10 cellular contexts compared by ENCODE assay signal in the genomic region with DNA sequence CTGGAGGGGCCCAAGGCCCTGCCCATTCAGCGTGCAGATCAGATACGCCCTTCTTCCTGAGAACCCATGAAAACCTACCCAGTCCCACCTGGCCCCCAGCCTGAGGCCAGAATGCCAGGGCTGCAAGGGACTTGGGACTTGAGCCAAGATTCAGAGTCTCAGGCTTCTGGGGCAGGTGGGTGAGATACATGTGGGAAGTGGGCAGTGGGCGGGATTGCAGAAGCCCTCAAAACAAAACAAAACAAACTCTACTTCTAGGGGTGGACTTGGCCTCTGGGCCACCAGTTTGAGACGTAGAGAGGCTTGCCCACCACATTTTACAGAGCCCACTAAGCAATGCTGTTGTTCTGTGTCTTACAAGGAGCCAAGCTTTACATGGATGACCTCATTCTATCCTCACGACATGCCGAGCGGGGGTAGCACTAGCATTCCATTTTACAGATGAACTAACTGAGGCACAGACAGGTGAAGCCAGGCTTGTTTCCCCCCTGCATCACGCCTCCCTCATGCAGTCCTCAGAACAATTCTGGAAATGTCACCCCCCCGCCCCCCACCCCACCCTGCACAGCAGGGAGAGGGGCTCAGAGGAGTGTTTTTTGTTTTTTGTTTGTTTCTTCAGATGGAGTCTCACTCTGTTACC. TPM values are rescaled to one million over a fixed set of nuclear protein-coding genes. Genes with fewer than 3 reads are reported as not detected.
DNase-seq lines count a peak whose midpoint lies in the region; ATAC-seq and TF ChIP-seq lines count a peak whose summit lies in the region.
"Had no signal": no experiment of that assay in that cellular context is flagged by ENCODE, and none has a peak within 500 bp of the region (broad histone marks: within the 10 kb centered on the region; RNA-seq: fewer than 3 reads in every experiment).

No MANE protein-coding gene starts in this region.

- DNase-seq in DMS79 treated with DMSO at 0.1 percent for 48 hours (lab: John Stamatoyannopoulos, UW): peak; percentile 16
- DNase-seq in DMS79 (lab: John Stamatoyannopoulos, UW): no peak
- DNase-seq in colonic mucosa: no peak
- DNase-seq in ovary: peak in 2 of 5 donors; percentile 44 to 46
- no peak for DNase-seq in activated effector memory CD4-positive, alpha-beta T cell treated with anti-CD3 and anti-CD28 coated beads, Interleukin-2, amount 50 U/mL, for 16 hours
- no peak for DNase-seq in SIG-M5 (lab: John Stamatoyannopoulos, UW)
- DNase-seq: 8988T had no signal

- TF ChIP-seq CTCF in Loucy (conservative IDR thresholded peaks at IDR 0.05; ENCODE audit: low read length) (no peak), colonic mucosa (IDR thresholded peaks at IDR 0.05) (no peak), ovary (IDR thresholded peaks at IDR 0.05) (no peak)

- peak overlapping the region; percentile 78 for H3K4me3 ChIP-seq in Loucy (ENCODE audit: low read length, poor library complexity, severe bottlenecking)
- peak overlapping the region; percentile 85 for H3K4me3 ChIP-seq in colonic mucosa
- H3K4me3 ChIP-seq in ovary: peak overlapping the region; percentile 56

- H2AFZ ChIP-seq in Loucy (ENCODE audit: low read length): no peak overlapping the region

- H3K9me3 ChIP-seq in Loucy (ENCODE audit: insufficient read depth, low read depth, low read length) (no peaks in the 10 kb centered on the region), colonic mucosa (no peaks in the 10 kb centered on the region), ovary (no peaks in the 10 kb centered on the region)

- H3K27me3 ChIP-seq in Loucy (ENCODE audit: insufficient read depth, low read length, poor library complexity, severe bottlenecking) (no peaks in the 10 kb centered on the region), colonic mucosa (no peaks in the 10 kb centered on the region), ovary (no peaks in the 10 kb centered on the region)

- H3K79me2 ChIP-seq in Loucy (ENCODE audit: insufficient read depth, low read length): 0 out of 2 replicates have a peak, but pooled peaks cover 4% of the 10 kb centered on the region

- no peak for TF ChIP-seq POLR2A in ovary (IDR thresholded peaks at IDR 0.05)

- TF ChIP-seq EP300 in ovary (IDR thresholded peaks at IDR 0.05): no peak

- H4K20me1 ChIP-seq in Loucy (ENCODE audit: insufficient read depth, low read length, poor library complexity, severe bottlenecking): no peaks in the 10 kb centered on the region

- intact Hi-C loops in colonic mucosa (cut with DNase I) (no loop called here), ovary (cut with DNase I) (loop anchor here in 2 of 4 donors (10.0 kb wide), 1 partner anchor 138 kb away; no protein-coding TSS in a partner anchor)

- peak overlapping the region; percentile 90 for H3K27ac ChIP-seq in colonic mucosa
- H3K27ac ChIP-seq in ovary: peak overlapping the region in 1 of 2 donors; percentile 50
- H3K27ac ChIP-seq: SK-N-MC had no signal

- peak overlapping the region; percentile 72 for H3K4me2 ChIP-seq in Loucy (ENCODE audit: low read depth, low read length, poor library complexity, severe bottlenecking)

- H3K4me1 ChIP-seq in Loucy (ENCODE audit: insufficient read depth, low read length, poor library complexity, severe bottlenecking): peaks cover 7% of the 10 kb centered on the region
- H3K4me1 ChIP-seq in colonic mucosa: no peaks in the 10 kb centered on the region
- peaks cover 5% of the 10 kb centered on the region for H3K4me1 ChIP-seq in ovary (ENCODE audit: insufficient read depth)

- no peaks in the 10 kb centered on the region for H3F3A ChIP-seq in Loucy (ENCODE audit: low read depth)

- no peaks in the 10 kb centered on the region for H3K9me2 ChIP-seq in Loucy (replicated peaks; ENCODE audit: low read depth, low read length)

- WGBS in ovary, 3 donors: 31 to 58% (median 32%) methylated on average over 9 of the region's 9 CpGs

- no peak for ATAC-seq in HG02759 (IDR thresholded peaks at IDR 0.05; ENCODE audit: unreplicated experiment)

- H3K36me3 ChIP-seq in Loucy (ENCODE audit: insufficient read depth, low read length): no peaks in the 10 kb centered on the region
- H3K36me3 ChIP-seq in colonic mucosa: no peaks in the 10 kb centered on the region
- no peaks in the 10 kb centered on the region for H3K36me3 ChIP-seq in ovary

- H3K9ac ChIP-seq in Loucy (ENCODE audit: low read depth, low read length, poor library complexity, severe bottlenecking) (peak overlapping the region; percentile 63), colonic mucosa (ENCODE audit: low read depth in 2 of 2, low read length in 2 of 2) (no peak overlapping the region)

RNA-seq across cellular contexts. Expression of a gene that starts 1.7 kb away (rescaled TPM):
- 10 to 100 TPM; 34.3 to 44.1 TPM for total RNA-seq in colonic mucosa
- 100 to 1,000 TPM in 3 of 7 donors, 10 to 100 TPM in 4; 36.9 to 117 (median 88.0) TPM for total RNA-seq in ovary
- 10 to 100 TPM; 61.0 to 72.9 TPM for polyA plus RNA-seq in ovary

RNA-seq across cellular contexts. Expression of a gene that starts 25.2 kb away (rescaled TPM):
- total RNA-seq in colonic mucosa: 10 to 100 TPM; 20.2 to 23.4 TPM
- 100 to 1,000 TPM in 1 of 7 donors, 10 to 100 TPM in 6; 31.5 to 101 (median 81.9) TPM for total RNA-seq in ovary
- 100 to 1,000 TPM in 1 of 2 donors, 10 to 100 TPM in 1; 45.0 to 135 TPM for polyA plus RNA-seq in ovary
